ENCODE assay signal across 22 cellular contexts in genomic region chr9:127502706-127503378, GRCh38.
"Had no signal": no experiment of that assay in that cellular context is flagged by ENCODE, and none has a peak within 500 bp of the region (broad histone marks: within the 10 kb centered on the region; RNA-seq: fewer than 3 reads in every experiment).

No MANE protein-coding gene starts in this region.

- H3K27ac Mint-ChIP-seq: activated B cell treated with CpG ODN at 0.5 μM for 24 hours; activated CD4-positive, alpha-beta T cell treated with anti-CD3 and anti-CD28 coated beads for 36 hours; activated naive CD4-positive, alpha-beta T cell treated with anti-CD3 and anti-CD28 coated beads for 36 hours; activated naive CD8-positive, alpha-beta T cell treated with anti-CD3 and anti-CD28 coated beads, Interleukin-2, amount 10 ng/mL, durations not matched to agents 7 days and 5 days; memory B cell; T-helper 1 cell treated with Interleukin-12 subunit alpha and Interleukin-12 subunit beta and Interleukin-4 antibody, amounts not matched to agents 30 μg/mL and 1 μg/mL, for 36 hours had no signal

- H3K4me3 ChIP-seq: coronary artery, esophagus squamous epithelium, gastrocnemius medialis, mucosa of descending colon, upper lobe of left lung had no signal

- FAIRE-seq: bronchial epithelial cell had no signal

- DNase-seq: activated B cell treated with CpG ODN at 0.5 μM for 24 hours; activated CD4-positive, alpha-beta T cell treated with anti-CD3 and anti-CD28 coated beads for 36 hours; activated CD4-positive, alpha-beta T cell treated with anti-CD3 and anti-CD28 coated beads, Interleukin-2, amount 50 U/mL, for 4 hours; activated effector memory CD4-positive, alpha-beta T cell treated with Interleukin-2 at 50 U/mL for 16 hours; activated naive CD4-positive, alpha-beta T cell treated with anti-CD3 and anti-CD28 coated beads for 36 hours; activated naive CD8-positive, alpha-beta T cell treated with anti-CD3 and anti-CD28 coated beads, Interleukin-2, amount 10 ng/mL, durations not matched to agents 7 days and 5 days; activated T-cell treated with anti-CD3 and anti-CD28 coated beads, Interleukin-2, amount 50 U/mL, for 48 hours; amniotic stem cell; cerebellar nuclear complex; esophagus squamous epithelium; gastrocnemius medialis; hippocampal formation; mucosa of descending colon; posterior cingulate gyrus; stimulated activated CD4-positive, alpha-beta T cell treated with anti-CD3 and anti-CD28 coated beads, Interleukin-4, amount 100 ng/mL, for 24 hours; stimulated activated naive CD8-positive, alpha-beta T cell treated with anti-CD3 and anti-CD28 coated beads, Interleukin-15, Interleukin-2, amounts not matched to agents 100 U/mL and 50 U/mL, for 24 hours had no signal

- H3K9me3 Mint-ChIP-seq: activated B cell treated with CpG ODN at 0.5 μM for 24 hours; activated naive CD4-positive, alpha-beta T cell treated with anti-CD3 and anti-CD28 coated beads for 36 hours; activated naive CD8-positive, alpha-beta T cell treated with anti-CD3 and anti-CD28 coated beads, Interleukin-2, amount 10 ng/mL, durations not matched to agents 7 days and 5 days; memory B cell; neural crest cell; T-helper 1 cell treated with Interleukin-12 subunit alpha and Interleukin-12 subunit beta and Interleukin-4 antibody, amounts not matched to agents 30 μg/mL and 1 μg/mL, for 36 hours had no signal

- H3K4me3 Mint-ChIP-seq: activated B cell treated with CpG ODN at 0.5 μM for 24 hours; activated CD4-positive, alpha-beta T cell treated with anti-CD3 and anti-CD28 coated beads for 36 hours; activated naive CD4-positive, alpha-beta T cell treated with anti-CD3 and anti-CD28 coated beads for 36 hours; activated naive CD8-positive, alpha-beta T cell treated with anti-CD3 and anti-CD28 coated beads, Interleukin-2, amount 10 ng/mL, durations not matched to agents 7 days and 5 days; memory B cell; T-helper 1 cell treated with Interleukin-12 subunit alpha and Interleukin-12 subunit beta and Interleukin-4 antibody, amounts not matched to agents 30 μg/mL and 1 μg/mL, for 36 hours had no signal

- H3K4me1 ChIP-seq: gastrocnemius medialis had no signal

- H3K27me3 ChIP-seq: esophagus squamous epithelium, gastrocnemius medialis, upper lobe of left lung had no signal

- H3K27me3 Mint-ChIP-seq: activated B cell treated with CpG ODN at 0.5 μM for 24 hours; activated CD4-positive, alpha-beta T cell treated with anti-CD3 and anti-CD28 coated beads for 36 hours; activated naive CD8-positive, alpha-beta T cell treated with anti-CD3 and anti-CD28 coated beads, Interleukin-2, amount 10 ng/mL, durations not matched to agents 7 days and 5 days; memory B cell had no signal

- H3K9me3 ChIP-seq: esophagus squamous epithelium, gastrocnemius medialis, mucosa of descending colon, upper lobe of left lung had no signal

- H3K27ac ChIP-seq: coronary artery, esophagus squamous epithelium, gastrocnemius medialis, upper lobe of left lung had no signal

- H3K4me1 Mint-ChIP-seq: activated B cell treated with CpG ODN at 0.5 μM for 24 hours; activated CD4-positive, alpha-beta T cell treated with anti-CD3 and anti-CD28 coated beads for 36 hours had no signal
